ENCODE assay signal across 8 cellular contexts in the genomic region with DNA sequence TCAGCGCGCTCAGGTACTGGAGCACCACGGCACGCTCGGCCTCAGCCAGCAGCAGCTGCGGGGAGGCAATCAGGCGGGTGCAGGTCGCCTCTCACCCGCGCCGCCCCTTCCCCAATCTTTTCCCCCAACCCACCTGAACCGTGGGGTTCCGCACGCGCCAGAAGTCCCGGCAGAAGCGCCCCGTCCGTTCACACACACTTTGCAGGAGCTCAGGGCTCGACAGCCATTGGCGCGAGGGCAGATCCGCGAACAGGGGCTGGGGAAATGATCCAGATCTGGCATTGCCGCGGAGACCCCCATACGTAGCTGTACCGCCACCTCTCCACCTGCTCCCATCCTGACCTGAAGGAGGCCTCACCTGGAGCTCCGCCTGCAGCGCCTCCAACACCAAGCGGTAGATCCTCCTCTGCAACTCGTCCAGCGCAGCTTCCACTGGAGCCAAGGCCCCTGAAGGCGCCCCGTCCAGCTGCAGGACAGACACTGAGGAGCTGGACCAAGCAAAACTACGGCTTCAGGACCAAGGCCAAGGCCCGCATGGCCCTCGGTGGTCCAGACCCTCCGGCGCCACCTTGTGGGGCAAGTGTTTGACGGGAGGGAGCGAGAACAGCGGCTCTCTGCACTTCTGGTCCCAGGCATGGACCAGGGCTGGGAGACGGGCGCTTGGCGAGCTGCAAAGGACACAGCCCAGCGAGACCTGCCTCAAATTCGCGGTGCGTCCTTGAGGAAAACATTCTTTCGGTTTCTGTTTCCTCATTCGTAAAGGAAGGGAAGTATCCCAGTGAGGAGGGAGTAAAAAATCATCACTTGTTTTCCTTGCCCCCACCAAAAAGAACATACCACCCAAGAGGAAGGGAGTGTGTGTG. TPM values are rescaled to one million over a fixed set of nuclear protein-coding genes. Genes with fewer than 3 reads are reported as not detected.
DNase-seq lines count a peak whose midpoint lies in the region; ATAC-seq and TF ChIP-seq lines count a peak whose summit lies in the region.

No MANE protein-coding gene starts in this region.

- no peak overlapping the region; the same call in 1 of the 2 replicates for H3K4me3 ChIP-seq in AG04449 (ENCODE audit: low read depth, low read length)

- CTCF ChIA-PET in AG04449 (lab: Yijun Ruan, JAX), result interaction anchor here (0.9 to 10.2 kb wide), 42 partner anchors 9 to 290 kb away, joined by 3 to 128 read pairs (median 5); partner anchors contain the start of genes B3GNT9, CES3, CES4A and FBXL8

- POLR2A ChIA-PET in AG04449 (lab: Yijun Ruan, JAX), result interaction anchor here (1.6 kb wide), 1 partner anchor 62 kb away, joined by 4 read pairs; the partner anchor contains the start of gene FHOD1

- H3K27me3 Mint-ChIP-seq in chondrocyte (ENCODE audit: low read depth), result no peaks in the 10 kb centered on the region

- DNase-seq in AG04449 (ENCODE audit: low read depth, low spot score) (peak; percentile 44), NCI-H2171 treated with DMSO at 0.1 percent for 48 hours (lab: John Stamatoyannopoulos, UW) (peak; percentile 75), chondrocyte (ENCODE audit: low spot score) (no peak), left colon (peak; percentile 90 to 97), middle frontal gyrus (ENCODE audit: extremely low spot score, low spot score) (no peak)
- peak; percentile 81 to 87 for DNase-seq in activated CD4-positive, alpha-beta T cell treated with anti-CD3 and anti-CD28 coated beads for 24 hours (ENCODE audit: low read depth in 2 of 2)
- peak; percentile 70 to 74 (median 74) for DNase-seq in stimulated activated CD4-positive, alpha-beta T cell treated with anti-CD3 and anti-CD28 coated beads, Interleukin-1b, Interleukin-23, amount 100 ng/mL, for 24 hours (ENCODE audit: low read depth in 4 of 4, low spot score in 1 of 4)

- ATAC-seq in GM18868 (IDR thresholded peaks at IDR 0.05; ENCODE audit: unreplicated experiment) (peak; percentile 26), left colon (peak; percentile 46)

- peaks cover 11% of the 10 kb centered on the region for H3K4me1 Mint-ChIP-seq in chondrocyte (ENCODE audit: low read depth)

- peak overlapping the region; percentile 80 for H3K27ac Mint-ChIP-seq in chondrocyte (ENCODE audit: unreplicated experiment)

- TF ChIP-seq CTCF in AG04449 (IDR thresholded peaks at IDR 0.05; ENCODE audit: insufficient read depth, low read length, missing control alignments) (peak; percentile 99), chondrocyte (IDR thresholded peaks at IDR 0.05) (peak; percentile 91)

- no peaks in the 10 kb centered on the region for H3K9me3 Mint-ChIP-seq in chondrocyte (ENCODE audit: low read depth)

- no peaks in the 10 kb centered on the region for H3K36me3 Mint-ChIP-seq in chondrocyte (ENCODE audit: low read depth)

- H3K4me3 Mint-ChIP-seq in chondrocyte (ENCODE audit: unreplicated experiment), result peak overlapping the region; percentile 74

- intact Hi-C loops in left colon (cut with DNase I, micrococcal nuclease), result no loop called here

RNA-seq across cellular contexts. Expression of gene MATCAP1, which starts 1.5 kb away (rescaled TPM):
- 28.0 to 45.0 TPM (median 29.9 TPM) in 3 replicates for total RNA-seq in chondrocyte
- 10 to 100 TPM; 21.9 to 30.8 TPM for total RNA-seq in left colon

RNA-seq across cellular contexts. Expression of gene EXOC3L1, which starts 4.7 kb away (rescaled TPM):
- total RNA-seq in chondrocyte (not detected in 3 replicates), left colon (1 to 10 TPM; 2.3 to 5.9 TPM)

RNA-seq across cellular contexts. Expression of gene E2F4, which starts 6.7 kb away (rescaled TPM):
- 31.9 to 41.0 TPM (median 33.4 TPM) in 3 replicates for total RNA-seq in chondrocyte
- 10 to 100 TPM; 59.1 to 81.4 TPM for total RNA-seq in left colon

RNA-seq across cellular contexts. Expression of gene ELMO3, which starts 13.7 kb away (rescaled TPM):
- total RNA-seq in chondrocyte (1.1 to 1.2 TPM (median 1.1 TPM) in 3 replicates), left colon (10 to 100 TPM; 58.1 to 60.5 TPM)

RNA-seq across cellular contexts. Expression of gene NOL3, which starts 14.9 kb away (rescaled TPM):
- total RNA-seq in chondrocyte (21.9 to 34.6 TPM (median 31.2 TPM) in 3 replicates), left colon (10 to 100 TPM; 23.1 to 30.2 TPM)

Comparison
In these comparisons a context has a peak if more than half of its experiments do, and no peak if none do; other contexts are left out.
1. DNase-seq: peak in AG04449 (single experiment), NCI-H2171 treated with DMSO at 0.1 percent for 48 hours (single experiment), activated CD4-positive, alpha-beta T cell treated with anti-CD3 and anti-CD28 coated beads for 24 hours (2 of 2), left colon (2 of 2) and stimulated activated CD4-positive, alpha-beta T cell treated with anti-CD3 and anti-CD28 coated beads, Interleukin-1b, Interleukin-23, amount 100 ng/mL, for 24 hours (4 of 4); none in chondrocyte (single experiment) and middle frontal gyrus (single experiment).